In genomic region chr20:34522969-34523871, GRCh38 we compare ENCODE assay signal across 8 cellular contexts. TPM values are rescaled to one million over a fixed set of nuclear protein-coding genes. Genes with fewer than 3 reads are reported as not detected.
DNase-seq lines count a peak whose midpoint lies in the region; ATAC-seq and TF ChIP-seq lines count a peak whose summit lies in the region.

No MANE protein-coding gene starts in this region.

- no peaks in the 10 kb centered on the region for H3K27me3 ChIP-seq in Panc1 (ENCODE audit: control insufficient read depth, insufficient read depth, low read length)

- H3K4me3 ChIP-seq in Panc1 (ENCODE audit: low read depth in 2 of 2, low read length in 2 of 2), result peak overlapping the region in 1 of 2 experiments; percentile 32; a peak in 3 of 4 replicates

- no TSS peak for BruUV-seq in Panc1 (replicated peaks; lab: Mats Ljungman, UMichigan)

- in situ Hi-C loops in Panc1 (cut with HindIII; ENCODE audit: low pct_unique_long_range_greater_than_20kb, low sequenced_read_pairs), result no loop called here

- H3K27ac Mint-ChIP-seq in activated naive CD4-positive, alpha-beta T cell treated with anti-CD3 and anti-CD28 coated beads for 36 hours, result no peak overlapping the region

- ATAC-seq in Panc1 (peak; percentile 79), Right ventricle myocardium superior (ENCODE audit: poor library complexity) (peak; percentile 47), HG02852 (IDR thresholded peaks at IDR 0.05; ENCODE audit: unreplicated experiment) (no peak)

- no peaks in the 10 kb centered on the region for H3K9me3 Mint-ChIP-seq in activated naive CD4-positive, alpha-beta T cell treated with anti-CD3 and anti-CD28 coated beads for 36 hours

- H3K27ac ChIP-seq in Panc1 (ENCODE audit: low read length), result peak overlapping the region; percentile 71

- DNase-seq in Ammon's horn (ENCODE audit: low spot score) (peak; percentile 70), HCEC 1CT (peak; percentile 49), Panc1 (ENCODE audit: low read depth, low spot score) (no peak), Right ventricle myocardium superior (no peak), renal cortical epithelial cell (ENCODE audit: low read depth) (peak; percentile 51), NCI-H1048 (lab: John Stamatoyannopoulos, UW) (no peak)
- DNase-seq in activated naive CD4-positive, alpha-beta T cell treated with anti-CD3 and anti-CD28 coated beads for 36 hours, result peak; percentile 74

- H3K36me3 Mint-ChIP-seq in activated naive CD4-positive, alpha-beta T cell treated with anti-CD3 and anti-CD28 coated beads for 36 hours (ENCODE audit: low read depth), result peaks cover 11% of the 10 kb centered on the region

- intact Hi-C loops in Panc1 (cut with micrococcal nuclease; ENCODE audit: unreplicated experiment) (loop anchor here (2.0 kb wide), 1 partner anchor 210 kb away; no protein-coding TSS in a partner anchor), Right ventricle myocardium superior (cut with DNase I) (no loop called here)
- intact Hi-C loops in activated naive CD4-positive, alpha-beta T cell treated with anti-CD3 and anti-CD28 coated beads for 36 hours (cut with micrococcal nuclease), result loop anchor here (1.0 to 2.0 kb wide), 2 partner anchors 211 to 332 kb away; no protein-coding TSS in a partner anchor

- CTCF ChIA-PET in Panc1 (lab: Charles Lee), result interaction anchor here (0.6 to 2.0 kb wide), 3 partner anchors 211 to 451 kb away, joined by 3 to 33 read pairs (median 3); no protein-coding TSS in a partner anchor
- CTCF ChIA-PET in activated naive CD4-positive, alpha-beta T cell treated with anti-CD3 and anti-CD28 coated beads for 36 hours (lab: Charles Lee), result interaction anchor here (0.6 to 6.2 kb wide), 12 partner anchors 8 to 499 kb away, joined by 3 to 82 read pairs (median 4); no protein-coding TSS in a partner anchor

- peaks cover 42% of the 10 kb centered on the region for H3K4me1 Mint-ChIP-seq in activated naive CD4-positive, alpha-beta T cell treated with anti-CD3 and anti-CD28 coated beads for 36 hours (ENCODE audit: low read depth)

- peaks cover 51% of the 10 kb centered on the region for H3K4me1 ChIP-seq in Panc1 (ENCODE audit: control insufficient read depth, insufficient read depth, low read length)

- H3K9me3 ChIP-seq in Panc1 (ENCODE audit: control insufficient read depth, insufficient read depth, low read depth, low read length), result no peaks in the 10 kb centered on the region

- no peaks in the 10 kb centered on the region for H3K27me3 Mint-ChIP-seq in activated naive CD4-positive, alpha-beta T cell treated with anti-CD3 and anti-CD28 coated beads for 36 hours (ENCODE audit: low read depth)

- no peak overlapping the region for H3K4me3 Mint-ChIP-seq in activated naive CD4-positive, alpha-beta T cell treated with anti-CD3 and anti-CD28 coated beads for 36 hours

- POLR2A ChIA-PET in Panc1 (lab: Charles Lee), result interaction anchor here (0.9 kb wide), 1 partner anchor 411 kb away, joined by 3 read pairs; no protein-coding TSS in a partner anchor

- H3K36me3 ChIP-seq in Panc1 (ENCODE audit: control insufficient read depth, insufficient read depth, low read length), result peaks cover 6% of the 10 kb centered on the region; the same call in 1 of the 2 replicates

- peak; percentile 88 for TF ChIP-seq CTCF in Panc1 (IDR thresholded peaks at IDR 0.05)

RNA-seq across cellular contexts. Expression of gene DYNLRB1, which starts 7.0 kb away (rescaled TPM):
- 155 TPM for total RNA-seq in Panc1 (2021; ENCODE audit: unreplicated experiment)
- 458 TPM for polyA plus RNA-seq in Panc1 (2012; ENCODE audit: insufficient read length)
- 10 to 100 TPM; 81.9 to 92.9 TPM for total RNA-seq in activated naive CD4-positive, alpha-beta T cell treated with anti-CD3 and anti-CD28 coated beads for 36 hours
- total RNA-seq in Right ventricle myocardium superior, result 148 TPM
- total RNA-seq in renal cortical epithelial cell, result 30.6 and 60.1 TPM in 2 replicates

RNA-seq across cellular contexts. Expression of gene MAP1LC3A, which starts 35.3 kb away (rescaled TPM):
- total RNA-seq in Panc1 (2021; ENCODE audit: unreplicated experiment) (25.1 TPM), Right ventricle myocardium superior (107 TPM), renal cortical epithelial cell (14.9 and 43.3 TPM in 2 replicates)
- polyA plus RNA-seq in Panc1 (2012; ENCODE audit: insufficient read length), result 72.4 TPM
- total RNA-seq in activated naive CD4-positive, alpha-beta T cell treated with anti-CD3 and anti-CD28 coated beads for 36 hours, result 1 to 10 TPM; 1.6 to 1.7 TPM

Comparison
In these comparisons a context has a peak if more than half of its experiments do, and no peak if none do; other contexts are left out.
1. DNase-seq: peak in Ammon's horn (single experiment), HCEC 1CT (single experiment), activated naive CD4-positive, alpha-beta T cell treated with anti-CD3 and anti-CD28 coated beads for 36 hours (single experiment) and renal cortical epithelial cell (single experiment); none in Panc1 (single experiment), Right ventricle myocardium superior (single experiment) and NCI-H1048 (single experiment).